ENCODE assay signal across 8 cellular contexts in the genomic region with DNA sequence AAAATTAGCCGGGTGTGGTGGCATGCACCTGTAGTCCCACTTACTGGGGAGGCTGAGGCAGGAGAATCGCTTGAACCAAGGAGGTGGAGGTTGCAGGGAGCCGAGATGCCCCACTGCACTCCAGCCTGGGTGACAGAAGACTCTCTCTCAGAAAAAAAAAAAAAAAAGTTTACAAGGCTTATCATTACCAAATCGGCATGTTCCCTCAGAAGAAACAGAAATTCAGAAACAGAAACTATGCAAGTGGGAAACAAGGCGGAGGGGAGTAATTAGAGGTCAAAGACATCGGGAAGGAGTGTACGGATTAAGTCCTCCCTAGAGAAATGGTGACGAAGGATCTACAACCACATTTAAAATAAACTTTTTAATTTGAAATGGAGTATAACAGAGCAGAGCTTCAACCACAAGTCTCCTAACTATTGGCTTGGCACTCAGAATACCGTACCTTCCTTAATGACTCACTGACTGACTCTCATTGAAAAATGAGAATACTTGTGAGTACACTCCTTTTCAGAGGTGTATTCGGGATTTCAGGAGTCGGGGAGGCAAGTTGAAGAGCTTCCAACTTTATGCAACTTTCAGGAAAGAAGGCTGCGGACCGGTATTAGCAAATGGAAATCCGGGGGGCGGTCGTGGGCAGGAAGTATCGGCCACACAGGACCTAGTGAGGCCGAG. TPM values are rescaled to one million over a fixed set of nuclear protein-coding genes. Genes with fewer than 3 reads are reported as not detected.
A peak's percentile ranks its signal among the peaks of the same experiment; 100 is the strongest.
DNase-seq lines count a peak whose midpoint lies in the region; FAIRE-seq and TF ChIP-seq lines count a peak whose summit lies in the region.

No MANE protein-coding gene starts in this region.

- H3K4me2 ChIP-seq in astrocyte (ENCODE audit: low read length) (peak overlapping the region; percentile 95), skeletal muscle satellite cell (ENCODE audit: low read length) (peak overlapping the region; percentile 99)

- peaks cover 5% of the 10 kb centered on the region for H3K36me3 ChIP-seq in astrocyte (ENCODE audit: insufficient read depth, low read length)
- no peaks in the 10 kb centered on the region for H3K36me3 ChIP-seq in iPS DF 6.9 (ENCODE audit: control insufficient read depth, insufficient read depth, low read length)
- H3K36me3 ChIP-seq in skeletal muscle satellite cell (ENCODE audit: insufficient read depth, low read length) = peaks cover under 1% of the 10 kb centered on the region

- H3K9ac ChIP-seq in astrocyte (ENCODE audit: low read length) (peak overlapping the region; percentile 97), skeletal muscle satellite cell (ENCODE audit: low read depth, low read length) (peak overlapping the region; percentile 90)

- no peaks in the 10 kb centered on the region for H3K27me3 Mint-ChIP-seq in astrocyte (ENCODE audit: low read depth, unreplicated experiment)

- no peak for TF ChIP-seq CTCF in GM12875 (IDR thresholded peaks at IDR 0.05; ENCODE audit: borderline replicate concordance, insufficient read depth, low read depth, low read length)
- TF ChIP-seq CTCF in LNCaP clone FGC (IDR thresholded peaks at IDR 0.05; ENCODE audit: control insufficient read depth, extremely low read depth, insufficient read depth) = no peak
- no peak for TF ChIP-seq CTCF in astrocyte (IDR thresholded peaks at IDR 0.05; ENCODE audit: insufficient read depth, low read depth, low read length)

- no peaks in the 10 kb centered on the region for H3K9me3 Mint-ChIP-seq in astrocyte (ENCODE audit: unreplicated experiment)

- H3K36me3 Mint-ChIP-seq in astrocyte (ENCODE audit: low read depth, unreplicated experiment) = peaks cover 3% of the 10 kb centered on the region

- H3K4me3 ChIP-seq in GM12875 (ENCODE audit: low read depth, low read length) = peak overlapping the region; percentile 99
- peak overlapping the region; percentile 92 for H3K4me3 ChIP-seq in LNCaP clone FGC (ENCODE audit: low read depth, low read length)
- H3K4me3 ChIP-seq in astrocyte (ENCODE audit: insufficient read depth, low read depth, low read length) = peak overlapping the region; percentile 94
- peak overlapping the region; percentile 69; the same call in 1 of the 2 replicates for H3K4me3 ChIP-seq in iPS DF 6.9 (ENCODE audit: low read length)
- H3K4me3 ChIP-seq in skeletal muscle satellite cell (ENCODE audit: low read length) = peak overlapping the region; percentile 81

- no peaks in the 10 kb centered on the region for H3K27me3 ChIP-seq in astrocyte (ENCODE audit: insufficient read depth, low read length)
- H3K27me3 ChIP-seq in iPS DF 6.9 (ENCODE audit: control insufficient read depth, insufficient read depth, low read length) = no peaks in the 10 kb centered on the region
- no peaks in the 10 kb centered on the region for H3K27me3 ChIP-seq in skeletal muscle satellite cell (ENCODE audit: control insufficient read depth, insufficient read depth, low read length)

- FAIRE-seq in astrocyte (lab: Jason Lieb, UNC) = no peak

- H3K27ac Mint-ChIP-seq in astrocyte (ENCODE audit: unreplicated experiment) = peak overlapping the region; percentile 93

- DNase-seq in A172 (ENCODE audit: low spot score) (peak; percentile 38), LNCaP clone FGC (ENCODE audit: low read depth) (no peak), astrocyte (ENCODE audit: low read depth) (peak; percentile 87), iPS DF 6.9 (ENCODE audit: low read depth, low spot score) (no peak), NCI-H526 treated with DMSO at 0.1 percent for 48 hours (lab: John Stamatoyannopoulos, UW) (no peak), NCI-H748 treated with DMSO at 0.1 percent for 48 hours (lab: John Stamatoyannopoulos, UW) (no peak)

- peak overlapping the region; percentile 93 for H3K4me3 Mint-ChIP-seq in astrocyte (ENCODE audit: unreplicated experiment)

- no peaks in the 10 kb centered on the region for H3K4me1 Mint-ChIP-seq in astrocyte (ENCODE audit: low read depth, unreplicated experiment)

- no CpG with 5 or more reads among the region's 18 CpGs for WGBS in iPS DF 6.9 (ENCODE audit: insufficient coverage, insufficient read length)

- no peaks in the 10 kb centered on the region for H4K20me1 ChIP-seq in astrocyte (ENCODE audit: insufficient read depth, low read length)

- peaks cover 8% of the 10 kb centered on the region for H3K4me1 ChIP-seq in astrocyte (ENCODE audit: insufficient read depth, low read length)
- H3K4me1 ChIP-seq in iPS DF 6.9 (ENCODE audit: control insufficient read depth, insufficient read depth, low read length) = no peaks in the 10 kb centered on the region
- peaks cover 11% of the 10 kb centered on the region for H3K4me1 ChIP-seq in skeletal muscle satellite cell (ENCODE audit: control insufficient read depth, insufficient read depth, low read length)

- H3K27ac ChIP-seq in astrocyte (ENCODE audit: low read depth, low read length) = peak overlapping the region; percentile 94
- no peak overlapping the region for H3K27ac ChIP-seq in iPS DF 6.9 (ENCODE audit: low read length)

- H2AFZ ChIP-seq in astrocyte (ENCODE audit: low read depth, low read length) = peak overlapping the region; percentile 95

- H3K9me3 ChIP-seq in astrocyte (ENCODE audit: insufficient read depth, low read depth, low read length) (no peaks in the 10 kb centered on the region), iPS DF 6.9 (ENCODE audit: control insufficient read depth, insufficient read depth, low read length) (no peaks in the 10 kb centered on the region), skeletal muscle satellite cell (replicated peaks; ENCODE audit: low read length) (no peaks in the 10 kb centered on the region)

- H3K79me2 ChIP-seq in astrocyte (ENCODE audit: insufficient read depth, low read length) = peaks cover 8% of the 10 kb centered on the region

RNA-seq across cellular contexts. Expression of gene ENTPD5, which starts 0.9 kb away (rescaled TPM):
- total RNA-seq in A172 (2014; rRNA removed; shearing (Covaris generic)) = 4.7 and 4.8 TPM in 2 replicates
- total RNA-seq in astrocyte = 9.5 and 9.7 TPM in 2 replicates
- 10.1 and 13.5 TPM in 2 replicates for total RNA-seq in skeletal muscle satellite cell (2012; rRNA removed)

RNA-seq across cellular contexts. Expression of gene BBOF1, which starts 1.0 kb away (rescaled TPM):
- total RNA-seq in A172 (2014; rRNA removed; shearing (Covaris generic)) = 4.8 and 8.5 TPM in 2 replicates
- total RNA-seq in astrocyte = 5.7 and 6.8 TPM in 2 replicates
- total RNA-seq in skeletal muscle satellite cell (2012; rRNA removed) = 4.1 and 9.8 TPM in 2 replicates

Comparison
In these comparisons a context has a peak if more than half of its experiments do, and no peak if none do; other contexts are left out.
1. DNase-seq: peak in A172 (single experiment) and astrocyte (single experiment); none in LNCaP clone FGC (single experiment), iPS DF 6.9 (single experiment), NCI-H526 treated with DMSO at 0.1 percent for 48 hours (single experiment) and NCI-H748 treated with DMSO at 0.1 percent for 48 hours (single experiment).
2. Peak in every context shown above with its lines, with median percentiles within 50 percentile points of each other: H3K4me3 ChIP-seq.